28 cellular contexts compared by ENCODE assay signal in the genomic region with DNA sequence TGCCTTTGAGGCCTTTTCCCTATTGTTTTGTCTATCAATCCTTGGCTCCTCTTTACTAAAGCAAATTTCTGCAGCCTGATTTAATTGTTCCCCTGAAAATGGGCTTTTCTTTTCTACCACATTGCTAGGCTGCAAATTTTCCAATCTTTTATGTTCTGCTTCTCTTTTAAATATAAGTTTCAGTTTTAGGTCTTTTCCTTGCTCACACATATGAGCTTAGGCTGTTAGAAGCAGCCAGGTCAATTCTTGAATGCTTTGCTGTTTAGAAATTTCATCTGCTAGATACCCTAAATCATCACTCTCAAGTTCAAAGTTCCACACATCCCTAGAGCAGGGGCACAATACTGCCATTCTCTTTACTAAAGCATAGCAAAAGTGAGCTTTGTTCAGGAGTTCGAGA.
"Had no signal": no experiment of that assay in that cellular context is flagged by ENCODE, and none has a peak within 500 bp of the region (broad histone marks: within the 10 kb centered on the region; RNA-seq: fewer than 3 reads in every experiment).

No MANE protein-coding gene starts in this region.

- H3K4me3 ChIP-seq: colonic mucosa, coronary artery, dorsolateral prefrontal cortex, esophagus muscularis mucosa, esophagus squamous epithelium, gastrocnemius medialis, gastroesophageal sphincter, heart left ventricle, heart right ventricle had no signal

- H3K4me1 ChIP-seq: colonic mucosa, esophagus muscularis mucosa, gastrocnemius medialis, gastroesophageal sphincter, heart left ventricle, heart right ventricle had no signal

- ATAC-seq: effector memory CD8-positive, alpha-beta T cell; esophagus mucosa; foreskin keratinocyte; gastrocnemius medialis; gastroesophageal sphincter; heart left ventricle; heart right ventricle had no signal

- H3K27ac ChIP-seq: colonic mucosa, coronary artery, dorsolateral prefrontal cortex, epithelial cell of prostate, esophagus muscularis mucosa, esophagus squamous epithelium, foreskin keratinocyte, gastrocnemius medialis, gastroesophageal sphincter, heart left ventricle, heart right ventricle had no signal

- H3K36me3 ChIP-seq: colonic mucosa, esophagus muscularis mucosa, esophagus squamous epithelium, gastrocnemius medialis, gastroesophageal sphincter, heart left ventricle, heart right ventricle had no signal

- H3K9me3 ChIP-seq: colonic mucosa, gastrocnemius medialis had no signal

- FAIRE-seq: colon, endometrium, endothelial cell of umbilical vein, frontal cortex had no signal

- H3K27me3 ChIP-seq: colonic mucosa, dorsolateral prefrontal cortex, esophagus muscularis mucosa, esophagus squamous epithelium, foreskin keratinocyte, gastrocnemius medialis, gastroesophageal sphincter, heart left ventricle, heart right ventricle had no signal

- DNase-seq: colonic mucosa; cortex of kidney; dermis blood vessel endothelial cell; dorsolateral prefrontal cortex; effector CD4-positive, alpha-beta T cell; effector CD8-positive, alpha-beta T cell; effector memory CD4-positive, alpha-beta T cell; effector memory CD8-positive, alpha-beta T cell; endodermal cell; erythroblast; esophagus squamous epithelium; foreskin fibroblast; foreskin keratinocyte; foreskin melanocyte; gastrocnemius medialis; glutamatergic neuron; head of caudate nucleus; heart right ventricle had no signal
